Comparison of ENCODE assay signal across 8 cellular contexts in genomic region chr5:126801992-126802294, GRCh38. TPM values are rescaled to one million over a fixed set of nuclear protein-coding genes. Genes with fewer than 3 reads are reported as not detected.
DNase-seq lines count a peak whose midpoint lies in the region; ATAC-seq lines count a peak whose summit lies in the region.

No MANE protein-coding gene starts in this region.

- no peaks in the 10 kb centered on the region for H3K27me3 ChIP-seq in MG63

- H3K4me3 ChIP-seq in MG63: no peak overlapping the region

- H3K36me3 ChIP-seq in MG63: peaks cover 40% of the 10 kb centered on the region

- H3K9me3 ChIP-seq in MG63: no peaks in the 10 kb centered on the region

- ATAC-seq in HG02884 (IDR thresholded peaks at IDR 0.05; ENCODE audit: unreplicated experiment): peak; percentile 42

- DNase-seq in NCI-H2171 treated with DMSO at 0.1 percent for 48 hours (lab: John Stamatoyannopoulos, UW) (peak; percentile 5), NCI-H2171 (lab: John Stamatoyannopoulos, UW) (no peak), amniotic stem cell (lab: John Stamatoyannopoulos, UW) (peak; percentile 54), myocyte (ENCODE audit: low read depth) (peak; percentile 65), MG63 (no peak), GF-D8 (lab: John Stamatoyannopoulos, UW) (no peak), NCI-H1930 (lab: John Stamatoyannopoulos, UW) (no peak)

RNA-seq across cellular contexts. Expression of gene LMNB1, which starts 25.0 kb away (rescaled TPM):
- 3.1 and 4.6 TPM in 2 replicates for total RNA-seq in myocyte
- 0.77 TPM for polyA plus RNA-seq in myocyte (2012)
- 197 and 249 TPM in 2 replicates for total RNA-seq in MG63 (2014; rRNA removed; shearing (Covaris generic); ENCODE audit: low replicate concordance)

Comparison
In these comparisons a context has a peak if more than half of its experiments do, and no peak if none do; other contexts are left out.
1. DNase-seq: peak in NCI-H2171 treated with DMSO at 0.1 percent for 48 hours (single experiment), amniotic stem cell (single experiment) and myocyte (single experiment); none in NCI-H2171 (single experiment), MG63 (single experiment), GF-D8 (single experiment) and NCI-H1930 (0 of 2).
2. RNA of gene LMNB1, which starts 25.0 kb away (total RNA-seq): 197 to 249 TPM in MG63; 3.1 to 4.6 TPM in myocyte; every median in the first group is over 10 times any median in the second.